ENCODE assay signal across 10 cellular contexts in genomic region chr19:52542984-52543664, GRCh38. TPM values are rescaled to one million over a fixed set of nuclear protein-coding genes. Genes with fewer than 3 reads are reported as not detected.
DNase-seq lines count a peak whose midpoint lies in the region; ATAC-seq, FAIRE-seq and TF ChIP-seq lines count a peak whose summit lies in the region.
"Had no signal": no experiment of that assay in that cellular context is flagged by ENCODE, and none has a peak within 500 bp of the region (broad histone marks: within the 10 kb centered on the region; RNA-seq: fewer than 3 reads in every experiment).

No MANE protein-coding gene starts in this region.

- 61 to 71% methylated on average over 8 of the region's 8 CpGs for WGBS in heart right ventricle, 2 donors
- 28% methylated on average over 8 of the region's 8 CpGs for WGBS in GM12878 (ENCODE audit: insufficient coverage, insufficient replicate concordance, low lambda C conversion rate, missing lambda C conversion rate)
- WGBS in mesendoderm (ENCODE audit: extremely low coverage, insufficient coverage, low lambda C conversion rate) = no CpG with 5 or more reads among the region's 8 CpGs

- peaks cover 13% of the 10 kb centered on the region for H3K36me3 Mint-ChIP-seq in T-helper 17 cell (ENCODE audit: low read depth)
- H3K36me3 Mint-ChIP-seq in stimulated activated naive B cell treated with anti-CD40 and anti-IgM and Interleukin-4, amounts not matched to agents 10 μg/mL and 1 μg/mL and 100 μg/mL, for 72 hours = peaks cover 54 to 76% of the 10 kb centered on the region in 2 donors

- intact Hi-C loops in heart right ventricle (cut with DNase I) (no loop called here), left ventricle myocardium superior (cut with micrococcal nuclease) (no loop called here), GM12878 (cut with micrococcal nuclease; ENCODE audit: unreplicated experiment) (no loop called here)

- peak in 2 of 8 donors; percentile 39 to 55 for ATAC-seq in heart right ventricle
- no peak for ATAC-seq in left ventricle myocardium superior
- peak; percentile 53 for ATAC-seq in T-helper 17 cell
- peak; percentile 97 for ATAC-seq in GM12878
- ATAC-seq in stimulated activated naive B cell treated with anti-CD40 and anti-IgM and Interleukin-4, amounts not matched to agents 10 μg/mL and 1 μg/mL and 100 μg/mL, for 72 hours (replicated peaks) = peak; percentile 84 to 95

- no peaks in the 10 kb centered on the region for H3K79me1 ChIP-seq in mesendoderm (ENCODE audit: low read length)

- H3K27me3 Mint-ChIP-seq in T-helper 17 cell = no peaks in the 10 kb centered on the region
- no peaks in the 10 kb centered on the region for H3K27me3 Mint-ChIP-seq in stimulated activated naive B cell treated with anti-CD40 and anti-IgM and Interleukin-4, amounts not matched to agents 10 μg/mL and 1 μg/mL and 100 μg/mL, for 72 hours

- no peak overlapping the region for H3K4ac ChIP-seq in mesendoderm (ENCODE audit: low read depth, low read length)

- SMC1A ChIA-PET in GM12878 (lab: Charles Lee; ENCODE audit: uncharacterized antibody, unreplicated experiment) = interaction anchor here (1.3 kb wide), 1 partner anchor 16 kb away, joined by 3 read pairs; the partner anchor contains the start of gene ZNF808

- H3K4me1 Mint-ChIP-seq in T-helper 17 cell = peaks cover 11% of the 10 kb centered on the region
- H3K4me1 Mint-ChIP-seq in stimulated activated naive B cell treated with anti-CD40 and anti-IgM and Interleukin-4, amounts not matched to agents 10 μg/mL and 1 μg/mL and 100 μg/mL, for 72 hours = peaks cover 21 to 22% of the 10 kb centered on the region in 2 donors

- H2AFZ ChIP-seq in GM12878 (ENCODE audit: control insufficient read depth, low read depth, low read length) = no peak overlapping the region

- 0 out of 4 replicates have a peak, but pooled peaks of 1 of the 2 experiments have one; percentile 39 for TF ChIP-seq EP300 in GM12878 (IDR thresholded peaks at IDR 0.05; ENCODE audit: borderline replicate concordance in 1 of 2, control insufficient read depth in 1 of 2, low read depth in 2 of 2, low read length in 2 of 2)

- TF ChIP-seq POLR2A in GM12878 (IDR thresholded peaks at IDR 0.05; ENCODE audit: low read depth, low read length) = no peak
- no peak for TF ChIP-seq POLR2A in GM12892 (IDR thresholded peaks at IDR 0.05; ENCODE audit: low read depth, low read length)

- no peak overlapping the region for H4K8ac ChIP-seq in mesendoderm (ENCODE audit: low read depth, low read length)

- H3K27ac ChIP-seq in heart right ventricle (peak overlapping the region in 8 of 10 donors; percentile 16 to 70 (median 42)), GM12878 (ENCODE audit: control insufficient read depth, insufficient read depth) (peak overlapping the region; percentile 61), mesendoderm (ENCODE audit: low read depth, low read length) (no peak overlapping the region)

- H3K9me3 ChIP-seq in heart right ventricle (peaks cover 0 to 42% (median 0%) of the 10 kb centered on the region in 11 donors), T-helper 17 cell (ENCODE audit: control insufficient read depth, low read length, poor library complexity, severe bottlenecking) (no peaks in the 10 kb centered on the region), GM12878 (replicated peaks; ENCODE audit: control insufficient read depth, insufficient read depth, low read length) (peaks cover 30% of the 10 kb centered on the region; the same call in 2 of the 3 replicates)

- in situ Hi-C loops in GM12878 (cut with MboI) = loop anchor here (25.0 kb wide), 1 partner anchor 1156 kb away; the partner anchor contains the start of genes C19orf84 and LIM2

- peak overlapping the region; percentile 82 for H3K27ac Mint-ChIP-seq in T-helper 17 cell
- peak overlapping the region; percentile 79 for H3K27ac Mint-ChIP-seq in stimulated activated naive B cell treated with anti-CD40 and anti-IgM and Interleukin-4, amounts not matched to agents 10 μg/mL and 1 μg/mL and 100 μg/mL, for 72 hours

- no peak for FAIRE-seq in GM12878 (lab: Jason Lieb, UNC)
- no peak for FAIRE-seq in GM12892 (lab: Jason Lieb, UNC)

- TF ChIP-seq CTCF in heart right ventricle (IDR thresholded peaks at IDR 0.05) (no peak), GM12878 (IDR thresholded peaks at IDR 0.05 in 2 of 3, conservative IDR thresholded peaks at IDR 0.05 in 1 of 3; ENCODE audit: control insufficient read depth in 2 of 3, extremely low read depth in 1 of 3, insufficient read depth in 1 of 3, low read depth in 3 of 3, low read length in 3 of 3) (no peak)

- no peak overlapping the region for H2BK15ac ChIP-seq in mesendoderm (replicated peaks; ENCODE audit: low read depth)

- H3K4me3 Mint-ChIP-seq in T-helper 17 cell = no peak overlapping the region
- peak overlapping the region; percentile 32 to 41 for H3K4me3 Mint-ChIP-seq in stimulated activated naive B cell treated with anti-CD40 and anti-IgM and Interleukin-4, amounts not matched to agents 10 μg/mL and 1 μg/mL and 100 μg/mL, for 72 hours

- no peak overlapping the region for H2AK5ac ChIP-seq in mesendoderm (ENCODE audit: low read length)

- no peak for TF ChIP-seq RAD21 in GM12878 (IDR thresholded peaks at IDR 0.05; ENCODE audit: insufficient read depth, low read depth, low read length)

- H3K9ac ChIP-seq in GM12878 (ENCODE audit: control insufficient read depth, insufficient read depth, low read length) = no peak overlapping the region; the same call in 1 of the 2 replicates
- H3K9ac ChIP-seq in mesendoderm (ENCODE audit: low read length) = no peak overlapping the region

- H3K27me3 ChIP-seq in heart right ventricle = no peaks in the 10 kb centered on the region
- no peaks in the 10 kb centered on the region for H3K27me3 ChIP-seq in GM12878 (replicated peaks in 1 of 2; ENCODE audit: control insufficient read depth in 2 of 2, insufficient read depth in 2 of 2, low read length in 1 of 2)
- no peaks in the 10 kb centered on the region for H3K27me3 ChIP-seq in mesendoderm (ENCODE audit: insufficient read depth, low read length, poor library complexity)

- H3K4me3 ChIP-seq in heart right ventricle = peak overlapping the region in 1 of 10 donors; percentile 20
- H3K4me3 ChIP-seq in GM12878 = no peak overlapping the region
- no peak overlapping the region for H3K4me3 ChIP-seq in mesendoderm (ENCODE audit: low read length)

- no TSS peak for BruUV-seq in GM12878 (replicated peaks; lab: Mats Ljungman, UMichigan)

- H3K23ac ChIP-seq in mesendoderm (ENCODE audit: low read length) = no peak overlapping the region

- H3K4me2 ChIP-seq in GM12878 (ENCODE audit: control insufficient read depth, insufficient read depth) (peak overlapping the region; percentile 33), mesendoderm (ENCODE audit: low read length) (no peak overlapping the region)

- RAD21 ChIA-PET in GM12878 (lab: Charles Lee; ENCODE audit: unreplicated experiment) = interaction anchor here (1.2 to 1.3 kb wide), 2 partner anchors 16 to 148 kb away, joined by 3 to 5 read pairs; partner anchors contain the start of gene ZNF808

- H4K20me1 ChIP-seq in GM12878 (ENCODE audit: control insufficient read depth, insufficient read depth) = no peaks in the 10 kb centered on the region

- H3K9me3 Mint-ChIP-seq in stimulated activated naive B cell treated with anti-CD40 and anti-IgM and Interleukin-4, amounts not matched to agents 10 μg/mL and 1 μg/mL and 100 μg/mL, for 72 hours = peaks cover 3 to 7% of the 10 kb centered on the region in 2 donors

- H3K36me3 ChIP-seq in heart right ventricle (peaks cover 0 to 73% (median 40%) of the 10 kb centered on the region in 9 donors), GM12878 (ENCODE audit: control insufficient read depth in 2 of 2, insufficient read depth in 2 of 2, low read length in 1 of 2) (peaks cover 10 to 29% of the 10 kb centered on the region in 2 experiments), mesendoderm (ENCODE audit: control insufficient read depth, insufficient read depth, low read length) (peaks cover 2% of the 10 kb centered on the region)

- H3K79me2 ChIP-seq in GM12878 (ENCODE audit: control insufficient read depth, insufficient read depth, low read length) (peaks cover 2% of the 10 kb centered on the region), mesendoderm (ENCODE audit: control insufficient read depth, insufficient read depth, low read length) (no peaks in the 10 kb centered on the region)

- H4K5ac ChIP-seq in mesendoderm (ENCODE audit: low read length) = no peak overlapping the region

- CTCF ChIA-PET in GM12878 (lab: Yijun Ruan, JAX) = interaction anchor here (0.6 to 0.7 kb wide), 2 partner anchors 13 to 338 kb away, joined by 3 to 8 read pairs; no protein-coding TSS in a partner anchor

- DNase-seq in heart right ventricle = no peak
- DNase-seq in left ventricle myocardium superior = no peak
- no peak for DNase-seq in T-helper 17 cell
- DNase-seq in GM12878 (ENCODE audit: low read depth, low spot score) = peak; percentile 66
- DNase-seq in stimulated activated naive B cell treated with anti-CD40 and anti-IgM and Interleukin-4, amounts not matched to agents 10 μg/mL and 1 μg/mL and 100 μg/mL, for 72 hours = peak; percentile 12
- DNase-seq in GM12892 (ENCODE audit: insufficient read length) = no peak
- no peak for DNase-seq in COR-L47 (lab: John Stamatoyannopoulos, UW)
- DNase-seq in mesendoderm = no peak
- DNase-seq: amniotic stem cell, NCI-H526 had no signal

- H2BK5ac ChIP-seq in mesendoderm (ENCODE audit: low read length) = no peak overlapping the region

- H3K4me1 ChIP-seq in heart right ventricle (peaks cover 0 to 6% (median 0%) of the 10 kb centered on the region in 9 donors), GM12878 (ENCODE audit: control insufficient read depth, insufficient read depth, low read length) (0 out of 2 replicates have a peak, but pooled peaks cover 3% of the 10 kb centered on the region), mesendoderm (ENCODE audit: control insufficient read depth, low read depth, low read length) (no peaks in the 10 kb centered on the region)

- no peak overlapping the region for H2BK120ac ChIP-seq in mesendoderm (ENCODE audit: low read depth, low read length)

- POLR2A ChIA-PET in GM12878 (lab: Charles Lee) = interaction anchor here (0.6 to 1.0 kb wide), 5 partner anchors 10 to 554 kb away, joined by 3 to 11 read pairs (median 3); no protein-coding TSS in a partner anchor

- H3K56ac ChIP-seq in mesendoderm (ENCODE audit: low read length) = no peak overlapping the region

- H3K18ac ChIP-seq in mesendoderm (ENCODE audit: low read length) = no peak overlapping the region

RNA-seq across cellular contexts. Expression of gene ZNF808, which starts 15.7 kb away (rescaled TPM):
- total RNA-seq in heart right ventricle (10 to 100 TPM; 18.0 to 44.0 (median 32.9) TPM), left ventricle myocardium superior (32.9 TPM), T-helper 17 cell (10 to 100 TPM; 17.3 to 20.1 TPM), GM12878 (2014; rRNA removed) (8.9 and 10.5 TPM in 2 replicates), GM12878 (2014; rRNA removed; fragmentation: Illumina TruSeq; extraction: Trizol) (16.4 and 16.7 TPM in 2 replicates), GM12878 (2021) (13.8 and 20.2 TPM in 2 replicates)
- polyA plus RNA-seq in heart right ventricle (1 to 10 TPM; 1.8 to 8.6 TPM), GM12878 (2011; rRNA removed) (17.2 and 25.8 TPM in 2 replicates), GM12878 (2014; fragmentation: Illumina TruSeq; extraction: Trizol) (7.8 and 8.6 TPM in 2 replicates), GM12878 (2014; fragmentation: Nextera tagmentation; extraction: Ambion mirVana) (1 to 10 TPM; 2.1 to 3.7 TPM), GM12878 (2014; rRNA removed) (4.2 and 5.4 TPM in 2 replicates), GM12878 (2016; fragmentation: Nextera tagmentation; extraction: Ambion mirVana) (1 to 10 TPM; 6.1 to 6.7 TPM)
- 201 and 204 TPM in 2 replicates for total RNA-seq in GM12878 (2013; cell fraction: nucleolus; rRNA removed)
- 7.1 TPM for polyA plus RNA-seq in GM12878 (2011; ENCODE audit: low read depth)
- 7.6 and 8.3 TPM in 2 replicates for polyA plus RNA-seq in GM12878 (2011; cell fraction: cytosol; rRNA removed)
- 12.1 and 13.3 TPM in 2 replicates for polyA plus RNA-seq in GM12878 (2011; cell fraction: nucleus; rRNA removed)
- polyA plus RNA-seq in GM12878 (2012) = 6.0 and 6.1 TPM in 2 replicates
- polyA minus RNA-seq in GM12878 (2011; rRNA and poly(A)+ RNA removed) = 43.4 and 67.2 TPM in 2 replicates
- polyA minus RNA-seq in GM12878 (2011; cell fraction: cytosol; rRNA and poly(A)+ RNA removed) = 16.3 and 20.4 TPM in 2 replicates
- polyA minus RNA-seq in GM12878 (2011; cell fraction: nucleus; rRNA and poly(A)+ RNA removed) = 13.8 and 19.0 TPM in 2 replicates
- polyA plus RNA-seq in GM12892 (2012; ENCODE audit: missing spikeins) = 12.6 TPM
- 9.5 TPM for polyA plus RNA-seq in mesendoderm (2013, experiment 1 of 2)
- polyA plus RNA-seq in mesendoderm (2013, experiment 2 of 2) = 8.9 TPM

RNA-seq across cellular contexts. Expression of gene ZNF701, which starts 27.0 kb away (rescaled TPM):
- 10 to 100 TPM; 11.3 to 27.9 (median 20.3) TPM for total RNA-seq in heart right ventricle
- polyA plus RNA-seq in heart right ventricle = 10 to 100 TPM in 1 of 2 donors, 1 to 10 TPM in 1; 3.0 to 20.5 TPM
- 18.2 TPM for total RNA-seq in left ventricle myocardium superior
- 10 to 100 TPM; 14.9 to 19.0 TPM for total RNA-seq in T-helper 17 cell
- total RNA-seq in GM12878 (2013; cell fraction: nucleolus; rRNA removed) = 107 and 110 TPM in 2 replicates
- 8.2 and 11.1 TPM in 2 replicates for total RNA-seq in GM12878 (2014; rRNA removed)
- 9.8 and 10.8 TPM in 2 replicates for total RNA-seq in GM12878 (2014; rRNA removed; fragmentation: Illumina TruSeq; extraction: Trizol)
- 8.8 and 11.5 TPM in 2 replicates for total RNA-seq in GM12878 (2021)
- 5.8 TPM for polyA plus RNA-seq in GM12878 (2011; ENCODE audit: low read depth)
- 18.1 and 20.3 TPM in 2 replicates for polyA plus RNA-seq in GM12878 (2011; rRNA removed)
- 10.1 and 10.8 TPM in 2 replicates for polyA plus RNA-seq in GM12878 (2011; cell fraction: cytosol; rRNA removed)
- polyA plus RNA-seq in GM12878 (2011; cell fraction: nucleus; rRNA removed) = 15.1 and 19.7 TPM in 2 replicates
- polyA plus RNA-seq in GM12878 (2012) = 6.8 and 6.9 TPM in 2 replicates
- polyA plus RNA-seq in GM12878 (2014; fragmentation: Illumina TruSeq; extraction: Trizol) = 5.7 and 7.1 TPM in 2 replicates
- 1 to 10 TPM; 3.1 to 3.7 TPM for polyA plus RNA-seq in GM12878 (2014; fragmentation: Nextera tagmentation; extraction: Ambion mirVana)
- polyA plus RNA-seq in GM12878 (2014; rRNA removed) = 5.4 and 6.8 TPM in 2 replicates
- 1 to 10 TPM; 7.7 to 8.9 TPM for polyA plus RNA-seq in GM12878 (2016; fragmentation: Nextera tagmentation; extraction: Ambion mirVana)
- 30.8 and 43.6 TPM in 2 replicates for polyA minus RNA-seq in GM12878 (2011; rRNA and poly(A)+ RNA removed)
- 8.3 and 14.7 TPM in 2 replicates for polyA minus RNA-seq in GM12878 (2011; cell fraction: cytosol; rRNA and poly(A)+ RNA removed)
- 14.9 and 23.7 TPM in 2 replicates for polyA minus RNA-seq in GM12878 (2011; cell fraction: nucleus; rRNA and poly(A)+ RNA removed)
- polyA plus RNA-seq in GM12892 (2012; ENCODE audit: missing spikeins) = 9.7 TPM
- 11.5 TPM for polyA plus RNA-seq in mesendoderm (2013, experiment 1 of 2)
- 11.2 TPM for polyA plus RNA-seq in mesendoderm (2013, experiment 2 of 2)

Comparison
In these comparisons a context has a peak if more than half of its experiments do, and no peak if none do; other contexts are left out.
1. DNase-seq: peak in GM12878 (single experiment) and stimulated activated naive B cell treated with anti-CD40 and anti-IgM and Interleukin-4, amounts not matched to agents 10 μg/mL and 1 μg/mL and 100 μg/mL, for 72 hours (single experiment); none in heart right ventricle (0 of 2), left ventricle myocardium superior (single experiment), T-helper 17 cell (0 of 3), GM12892 (single experiment), COR-L47 (single experiment) and mesendoderm (single experiment).